In the genomic region with DNA sequence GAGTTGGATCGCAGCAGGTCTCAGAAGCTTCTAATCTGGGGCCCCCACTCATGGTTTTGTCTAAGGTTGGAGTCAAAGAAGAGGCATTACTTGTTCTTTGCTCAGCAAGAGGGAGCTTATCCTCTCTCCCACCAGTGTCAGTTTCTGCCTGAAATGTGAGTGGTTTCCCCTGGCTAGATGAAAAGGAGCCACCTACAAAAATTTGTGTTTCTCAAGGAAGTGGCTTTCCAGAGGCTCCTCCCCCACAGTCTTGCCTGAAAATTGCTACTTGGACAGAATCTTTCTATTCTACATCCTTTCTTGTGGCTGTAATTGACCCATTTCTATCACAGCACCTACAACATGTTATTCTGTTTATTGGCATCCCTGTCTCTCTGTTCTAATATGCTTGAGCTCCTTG, we compare ENCODE assay signal across 17 cellular contexts. TPM values are rescaled to one million over a fixed set of nuclear protein-coding genes. Genes with fewer than 3 reads are reported as not detected.
A peak's percentile ranks its signal among the peaks of the same experiment; 100 is the strongest.
DNase-seq lines count a peak whose midpoint lies in the region; ATAC-seq and TF ChIP-seq lines count a peak whose summit lies in the region.
"Had no signal": no experiment of that assay in that cellular context is flagged by ENCODE, and none has a peak within 500 bp of the region (broad histone marks: within the 10 kb centered on the region; RNA-seq: fewer than 3 reads in every experiment).

No MANE protein-coding gene starts in this region.

- H3K27ac ChIP-seq in psoas muscle: peak overlapping the region; percentile 78
- H3K27ac ChIP-seq: testis had no signal

- peak overlapping the region; percentile 23 for H3K4me3 ChIP-seq in Loucy (ENCODE audit: low read length, poor library complexity, severe bottlenecking)
- H3K4me3 ChIP-seq in psoas muscle: no peak overlapping the region
- H3K4me3 ChIP-seq in lower leg skin (ENCODE audit: low read depth, poor library complexity, severe bottlenecking): no peak overlapping the region
- H3K4me3 ChIP-seq: testis had no signal

- no peak overlapping the region for H3K9ac ChIP-seq in Loucy (ENCODE audit: low read depth, low read length, poor library complexity, severe bottlenecking)

- peaks cover 1% of the 10 kb centered on the region for H3K36me3 Mint-ChIP-seq in activated CD4-positive, alpha-beta T cell treated with anti-CD3 and anti-CD28 coated beads, Interleukin-2, amount 10 ng/mL, durations not matched to agents 24 days and 14 days (ENCODE audit: low read depth)
- H3K36me3 Mint-ChIP-seq in activated naive CD8-positive, alpha-beta T cell treated with anti-CD3 and anti-CD28 coated beads, Interleukin-2, amount 10 ng/mL, durations not matched to agents 7 days and 5 days: peaks cover 12% of the 10 kb centered on the region
- H3K36me3 Mint-ChIP-seq: CD14-positive monocyte had no signal

- peak; percentile 79 for DNase-seq in activated CD4-positive, alpha-beta T cell treated with anti-CD3 and anti-CD28 coated beads, Interleukin-2, amount 10 ng/mL, durations not matched to agents 24 days and 14 days
- DNase-seq in activated CD4-positive, alpha-beta T cell treated with anti-CD3 and anti-CD28 coated beads for 4 hours: no peak
- DNase-seq in activated naive CD8-positive, alpha-beta T cell treated with anti-CD3 and anti-CD28 coated beads, Interleukin-2, amount 10 ng/mL, durations not matched to agents 7 days and 5 days: no peak
- DNase-seq in psoas muscle (no peak), lower leg skin (ENCODE audit: low spot score in 2 of 2) (no peak), NCI-H446 treated with DMSO at 0.1 percent for 48 hours (lab: John Stamatoyannopoulos, UW) (no peak)
- DNase-seq: foreskin melanocyte, NCI-H2081, testis had no signal

- ATAC-seq in activated naive CD8-positive, alpha-beta T cell treated with anti-CD3 and anti-CD28 coated beads, Interleukin-2, amount 10 ng/mL, durations not matched to agents 7 days and 5 days (ENCODE audit: low read depth): peak; percentile 22
- ATAC-seq in psoas muscle: no peak
- ATAC-seq in HG02970 (IDR thresholded peaks at IDR 0.05; ENCODE audit: low FRiP score, unreplicated experiment): no peak
- ATAC-seq: left lobe of liver had no signal

- no peaks in the 10 kb centered on the region for H3K9me3 Mint-ChIP-seq in activated CD4-positive, alpha-beta T cell treated with anti-CD3 and anti-CD28 coated beads, Interleukin-2, amount 10 ng/mL, durations not matched to agents 24 days and 14 days
- H3K9me3 Mint-ChIP-seq in activated naive CD8-positive, alpha-beta T cell treated with anti-CD3 and anti-CD28 coated beads, Interleukin-2, amount 10 ng/mL, durations not matched to agents 7 days and 5 days: no peaks in the 10 kb centered on the region

- TF ChIP-seq CTCF in Loucy (conservative IDR thresholded peaks at IDR 0.05; ENCODE audit: low read length) (no peak), psoas muscle (IDR thresholded peaks at IDR 0.05) (no peak), lower leg skin (IDR thresholded peaks at IDR 0.05) (no peak)

- no peaks in the 10 kb centered on the region for H3K79me2 ChIP-seq in Loucy (ENCODE audit: insufficient read depth, low read length)

- no peaks in the 10 kb centered on the region for H4K20me1 ChIP-seq in Loucy (ENCODE audit: insufficient read depth, low read length, poor library complexity, severe bottlenecking)

- peak overlapping the region; percentile 44; the same call in 1 of the 2 replicates for H2AFZ ChIP-seq in Loucy (ENCODE audit: low read length)

- POLR2A ChIA-PET in activated naive CD8-positive, alpha-beta T cell treated with anti-CD3 and anti-CD28 coated beads, Interleukin-2, amount 10 ng/mL, durations not matched to agents 7 days and 5 days (lab: Charles Lee): interaction anchor here (0.9 to 4.7 kb wide), 7 partner anchors 14 to 83 kb away, joined by 3 to 86 read pairs (median 14); a partner anchor contains a TSS

- intact Hi-C loops in activated CD4-positive, alpha-beta T cell treated with anti-CD3 and anti-CD28 coated beads, Interleukin-2, amount 10 ng/mL, durations not matched to agents 24 days and 14 days (cut with micrococcal nuclease): loop anchor here (5.0 to 10.0 kb wide), 3 partner anchors 34 to 66 kb away; no protein-coding TSS in a partner anchor
- intact Hi-C loops in psoas muscle (cut with DNase I): no loop called here
- intact Hi-C loops in lower leg skin (cut with DNase I; ENCODE audit: low total_unique reads): no loop called here

- TF ChIP-seq POLR2A in lower leg skin (IDR thresholded peaks at IDR 0.05): no peak

- H3K4me2 ChIP-seq in Loucy (ENCODE audit: low read depth, low read length, poor library complexity, severe bottlenecking): peak overlapping the region; percentile 56

- H3K36me3 ChIP-seq in Loucy (ENCODE audit: insufficient read depth, low read length): no peaks in the 10 kb centered on the region
- no peaks in the 10 kb centered on the region for H3K36me3 ChIP-seq in psoas muscle (ENCODE audit: insufficient read depth in 1 of 2, low read depth in 1 of 2)

- H3K9me3 ChIP-seq in Loucy (ENCODE audit: insufficient read depth, low read depth, low read length): no peaks in the 10 kb centered on the region
- H3K9me3 ChIP-seq in psoas muscle: no peaks in the 10 kb centered on the region
- H3K9me3 ChIP-seq: testis had no signal

- H3K9me2 ChIP-seq in Loucy (replicated peaks; ENCODE audit: low read depth, low read length): no peaks in the 10 kb centered on the region

- H3K4me1 ChIP-seq in Loucy (ENCODE audit: insufficient read depth, low read length, poor library complexity, severe bottlenecking): peaks cover 29% of the 10 kb centered on the region
- peaks cover 25% of the 10 kb centered on the region for H3K4me1 ChIP-seq in psoas muscle
- H3K4me1 ChIP-seq: testis had no signal

- H3K4me1 Mint-ChIP-seq in activated CD4-positive, alpha-beta T cell treated with anti-CD3 and anti-CD28 coated beads, Interleukin-2, amount 10 ng/mL, durations not matched to agents 24 days and 14 days: peaks cover 60% of the 10 kb centered on the region
- peaks cover 52% of the 10 kb centered on the region for H3K4me1 Mint-ChIP-seq in activated naive CD8-positive, alpha-beta T cell treated with anti-CD3 and anti-CD28 coated beads, Interleukin-2, amount 10 ng/mL, durations not matched to agents 7 days and 5 days

- H3F3A ChIP-seq in Loucy (ENCODE audit: low read depth): no peaks in the 10 kb centered on the region

- H3K27me3 ChIP-seq in Loucy (ENCODE audit: insufficient read depth, low read length, poor library complexity, severe bottlenecking) (no peaks in the 10 kb centered on the region), psoas muscle (ENCODE audit: insufficient read depth in 3 of 3, low read length in 2 of 3) (no peaks in the 10 kb centered on the region)
- H3K27me3 ChIP-seq: testis had no signal

- no peaks in the 10 kb centered on the region for H3K27me3 Mint-ChIP-seq in activated CD4-positive, alpha-beta T cell treated with anti-CD3 and anti-CD28 coated beads, Interleukin-2, amount 10 ng/mL, durations not matched to agents 24 days and 14 days
- no peaks in the 10 kb centered on the region for H3K27me3 Mint-ChIP-seq in activated naive CD8-positive, alpha-beta T cell treated with anti-CD3 and anti-CD28 coated beads, Interleukin-2, amount 10 ng/mL, durations not matched to agents 7 days and 5 days

- WGBS in psoas muscle, 3 donors: 95 to 100% (median 96%) methylated on average over 1 of the region's 1 CpG
- WGBS in lower leg skin, 2 donors: 86 to 92% methylated on average over 1 of the region's 1 CpG

- peak overlapping the region; percentile 78 for H3K4me3 Mint-ChIP-seq in activated CD4-positive, alpha-beta T cell treated with anti-CD3 and anti-CD28 coated beads, Interleukin-2, amount 10 ng/mL, durations not matched to agents 24 days and 14 days
- H3K4me3 Mint-ChIP-seq in activated naive CD8-positive, alpha-beta T cell treated with anti-CD3 and anti-CD28 coated beads, Interleukin-2, amount 10 ng/mL, durations not matched to agents 7 days and 5 days: peak overlapping the region; percentile 75
- H3K4me3 Mint-ChIP-seq: CD14-positive monocyte had no signal

- H3K27ac Mint-ChIP-seq in activated CD4-positive, alpha-beta T cell treated with anti-CD3 and anti-CD28 coated beads, Interleukin-2, amount 10 ng/mL, durations not matched to agents 24 days and 14 days: peak overlapping the region; percentile 22
- peak overlapping the region; percentile 87 for H3K27ac Mint-ChIP-seq in activated naive CD8-positive, alpha-beta T cell treated with anti-CD3 and anti-CD28 coated beads, Interleukin-2, amount 10 ng/mL, durations not matched to agents 7 days and 5 days
- H3K27ac Mint-ChIP-seq: CD14-positive monocyte had no signal

RNA-seq across cellular contexts. Expression of a gene that starts 37.9 kb away (rescaled TPM):
- total RNA-seq in activated CD4-positive, alpha-beta T cell treated with anti-CD3 and anti-CD28 coated beads, Interleukin-2, amount 10 ng/mL, durations not matched to agents 24 days and 14 days: 2.0 and 2.7 TPM in 2 replicates
- total RNA-seq in activated naive CD8-positive, alpha-beta T cell treated with anti-CD3 and anti-CD28 coated beads, Interleukin-2, amount 10 ng/mL, durations not matched to agents 7 days and 5 days: 10 to 100 TPM; 62.6 to 68.7 TPM
- total RNA-seq in psoas muscle: under 1 TPM in 3 of 4 donors, not detected in 1; 0.15 to 0.21 (median 0.15) TPM
- under 1 TPM in 1 of 3 donors, not detected in 2; 0.03 TPM for polyA plus RNA-seq in psoas muscle
- under 1 TPM; 0.10 to 0.51 (median 0.38) TPM for total RNA-seq in lower leg skin
- total RNA-seq: A172, Daoy, H4, M059J had no signal

Comparison
In these comparisons a context has a peak if more than half of its experiments do, and no peak if none do; other contexts are left out.
1. RNA of a gene that starts 37.9 kb away (total RNA-seq): 62.6 to 68.7 TPM in activated naive CD8-positive, alpha-beta T cell treated with anti-CD3 and anti-CD28 coated beads, Interleukin-2, amount 10 ng/mL, durations not matched to agents 7 days and 5 days; 2.0 to 2.7 TPM in activated CD4-positive, alpha-beta T cell treated with anti-CD3 and anti-CD28 coated beads, Interleukin-2, amount 10 ng/mL, durations not matched to agents 24 days and 14 days, 0.10 to 0.51 TPM in lower leg skin and 0.15 to 0.21 TPM in psoas muscle; every median in the first group is over 10 times any median in the second.